ENCODE assay signal across 9 cellular contexts in the genomic region with DNA sequence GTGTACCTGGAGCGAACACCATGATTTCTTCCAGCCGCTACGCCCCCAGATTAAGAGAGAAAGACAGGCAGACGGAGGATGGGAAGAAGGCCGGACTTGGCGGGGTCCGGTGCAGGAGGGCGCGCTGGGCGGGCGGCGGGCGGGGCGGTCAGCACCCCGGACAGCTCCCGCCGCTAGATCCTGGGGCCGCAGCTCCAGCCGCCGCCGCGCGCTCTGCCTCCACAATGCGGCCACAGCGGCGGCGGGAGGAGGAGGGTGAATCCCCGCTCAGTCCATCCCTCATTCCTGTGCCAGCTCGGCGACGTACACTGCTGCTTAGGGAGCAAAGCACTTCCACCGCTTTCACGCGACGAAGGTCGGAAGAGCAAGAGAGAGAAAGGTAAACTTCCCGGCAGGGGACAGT. TPM values are rescaled to one million over a fixed set of nuclear protein-coding genes. Genes with fewer than 3 reads are reported as not detected.
DNase-seq lines count a peak whose midpoint lies in the region; ATAC-seq, FAIRE-seq and TF ChIP-seq lines count a peak whose summit lies in the region.
"Had no signal": no experiment of that assay in that cellular context is flagged by ENCODE, and none has a peak within 500 bp of the region (broad histone marks: within the 10 kb centered on the region; RNA-seq: fewer than 3 reads in every experiment).

A gene with protein sequence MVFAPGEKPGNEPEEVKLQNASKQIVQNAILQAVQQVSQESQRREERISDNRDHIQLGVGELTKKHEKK (minus strand): TSS at position 226 of the 403 bp plus-strand sequence. CDS start 204 bp downstream, at position 22.

- no peaks in the 10 kb centered on the region for H3K9me2 ChIP-seq in PC-3 (replicated peaks; ENCODE audit: low read length)

- no peaks in the 10 kb centered on the region for H4K20me1 ChIP-seq in endothelial cell of umbilical vein (replicated peaks; ENCODE audit: control insufficient read depth, extremely low read depth, insufficient read depth, low read length)
- H4K20me1 ChIP-seq in PC-3 (ENCODE audit: low read length) = no peaks in the 10 kb centered on the region

- H2AFZ ChIP-seq in endothelial cell of umbilical vein (ENCODE audit: low read depth, low read length) = no peak within 1 kb of the TSS
- no peak within 1 kb of the TSS for H2AFZ ChIP-seq in PC-3 (ENCODE audit: low read length)

- no peaks in the 10 kb centered on the region for H3F3A ChIP-seq in PC-3 (ENCODE audit: low read length, unreplicated experiment)

- H3K27ac ChIP-seq in RWPE1 = no peak within 1 kb of the TSS
- no peak within 1 kb of the TSS for H3K27ac ChIP-seq in endothelial cell of umbilical vein (ENCODE audit: insufficient read depth, low read depth, low read length)
- H3K27ac ChIP-seq in PC-3 (ENCODE audit: low read length) = no peak within 1 kb of the TSS

- no peak for TF ChIP-seq POLR2A in endothelial cell of umbilical vein (IDR thresholded peaks at IDR 0.05; ENCODE audit: low read depth, low read length)

- dilution Hi-C loops in endothelial cell of umbilical vein (cut with MboI; ENCODE audit: extremely low pct_ligation_motif_present, low sequenced_read_pairs) = no loop called here

- TF ChIP-seq CTCF in RWPE1 (conservative IDR thresholded peaks at IDR 0.05; ENCODE audit: low read depth) (no peak), endothelial cell of umbilical vein (IDR thresholded peaks at IDR 0.05; ENCODE audit: extremely low read depth in 1 of 2, insufficient read depth in 1 of 2, low read depth in 1 of 2, low read length in 2 of 2) (no peak), PC-3 (conservative IDR thresholded peaks at IDR 0.05; ENCODE audit: low read depth, low read length) (no peak)

- H3K4me1 ChIP-seq in endothelial cell of umbilical vein (ENCODE audit: control insufficient read depth, extremely low read depth, insufficient read depth, low read length) (no peaks in the 10 kb centered on the region), PC-3 (ENCODE audit: insufficient read depth, low read length) (no peaks in the 10 kb centered on the region)

- POLR2A ChIA-PET in RWPE1 (lab: Yijun Ruan, JAX; ENCODE audit: low non-redundant PET) = no interaction called here
- POLR2A ChIA-PET in endothelial cell of umbilical vein (lab: Charles Lee) = interaction anchor here (0.6 kb wide), 1 partner anchor 43 kb away, joined by 3 read pairs; no protein-coding TSS in a partner anchor
- POLR2A ChIA-PET in PC-3 (lab: Charles Lee; ENCODE audit: unreplicated experiment) = no interaction called here

- H3K9me3 ChIP-seq in endothelial cell of umbilical vein (replicated peaks; ENCODE audit: control insufficient read depth, insufficient read depth, low read length) (no peaks in the 10 kb centered on the region), PC-3 (ENCODE audit: low read length) (no peaks in the 10 kb centered on the region)

- intact Hi-C loops in endothelial cell of umbilical vein (cut with micrococcal nuclease) = no loop called here
- intact Hi-C loops in PC-3 (cut with micrococcal nuclease) = no loop called here

- BruUV-seq in endothelial cell of umbilical vein (replicated peaks; lab: Mats Ljungman, UMichigan) (no TSS peak), PC-3 (replicated peaks; lab: Mats Ljungman, UMichigan) (no TSS peak)

- no peaks in the 10 kb centered on the region for H3K36me3 ChIP-seq in endothelial cell of umbilical vein (ENCODE audit: control insufficient read depth in 2 of 2, extremely low read depth in 1 of 2, insufficient read depth in 2 of 2, low read length in 2 of 2)
- no peaks in the 10 kb centered on the region for H3K36me3 ChIP-seq in PC-3 (ENCODE audit: low read depth, low read length)

- H3K79me2 ChIP-seq in endothelial cell of umbilical vein (ENCODE audit: control insufficient read depth, insufficient read depth, low read length) (no peaks in the 10 kb centered on the region), PC-3 (ENCODE audit: low read length) (no peaks in the 10 kb centered on the region)

- H3K9ac ChIP-seq in endothelial cell of umbilical vein (replicated peaks; ENCODE audit: extremely low read depth, insufficient read depth, low read length) = no peak within 1 kb of the TSS
- no peak within 1 kb of the TSS for H3K9ac ChIP-seq in PC-3 (ENCODE audit: low read length)

- DNase-seq in NCI-H2081 (lab: John Stamatoyannopoulos, UW) (peak; percentile 26 to 36), NCI-H2081 treated with DMSO at 0.1 percent for 48 hours (lab: John Stamatoyannopoulos, UW) (no peak), RWPE1 (ENCODE audit: low spot score) (peak; percentile 17), endothelial cell of umbilical vein (ENCODE audit: low read depth, low spot score) (peak; percentile 31), midbrain (lab: John Stamatoyannopoulos, UW) (peak; percentile 51), NCI-H2107 treated with DMSO at 0.1 percent for 48 hours (lab: John Stamatoyannopoulos, UW; ENCODE audit: unreplicated experiment) (no peak), PC-3 (no peak)
- DNase-seq in effector CD4-positive, alpha-beta T cell = no peak

- CTCF ChIA-PET in RWPE1 (lab: Yijun Ruan, JAX) (no interaction called here), endothelial cell of umbilical vein (lab: Charles Lee) (no interaction called here), PC-3 (lab: Charles Lee) (no interaction called here)

- H3K4me2 ChIP-seq in endothelial cell of umbilical vein (ENCODE audit: insufficient read depth, low read length) = no peak within 1 kb of the TSS
- no peak within 1 kb of the TSS for H3K4me2 ChIP-seq in PC-3 (ENCODE audit: low read length)

- H3K4me3 ChIP-seq in endothelial cell of umbilical vein (replicated peaks in 1 of 3; ENCODE audit: insufficient read depth in 1 of 3, low read depth in 1 of 3, low read length in 3 of 3) (no peak within 1 kb of the TSS), PC-3 (ENCODE audit: low read length) (no peak within 1 kb of the TSS)

- H3K27me3 ChIP-seq in endothelial cell of umbilical vein (ENCODE audit: control insufficient read depth in 2 of 2, insufficient read depth in 2 of 2, low read length in 2 of 2) = peaks cover 12 to 14% of the 10 kb centered on the region in 2 experiments
- H3K27me3 ChIP-seq in PC-3 (ENCODE audit: low read length) = no peaks in the 10 kb centered on the region

- no peaks in the 10 kb centered on the region for H3K9me1 ChIP-seq in endothelial cell of umbilical vein (replicated peaks; ENCODE audit: control insufficient read depth, extremely low read depth, insufficient read depth, low read length)

- FAIRE-seq in endothelial cell of umbilical vein (lab: Jason Lieb, UNC) = no peak

- no peak for ATAC-seq in PC-3

TF ChIP-seq in endothelial cell of umbilical vein, 7 proteins besides CTCF, POLR2A, EP300 and RAD21:
- TF ChIP-seq JUN (IDR thresholded peaks at IDR 0.05; ENCODE audit: borderline replicate concordance, insufficient read depth, insufficient read length, low read depth) (no peak), EZH2 (IDR thresholded peaks at IDR 0.05; ENCODE audit: borderline replicate concordance, low read depth, low read length, severe bottlenecking) (peak; percentile 66), MYC (IDR thresholded peaks at IDR 0.05; ENCODE audit: low read depth, low read length) (no peak)

RNA-seq across cellular contexts. Expression of the gene that starts here (rescaled TPM):
- not detected in 2 replicates for total RNA-seq in endothelial cell of umbilical vein
- not detected in 2 replicates for polyA plus RNA-seq in endothelial cell of umbilical vein
- polyA plus RNA-seq in endothelial cell of umbilical vein (2011; cell fraction: cytosol; rRNA removed) = not detected in 2 replicates
- not detected in 2 replicates for polyA plus RNA-seq in endothelial cell of umbilical vein (2011; cell fraction: nucleus; rRNA removed)
- polyA plus RNA-seq in endothelial cell of umbilical vein (2012) = not detected in 2 replicates
- polyA minus RNA-seq in endothelial cell of umbilical vein = not detected in 2 replicates
- not detected for polyA minus RNA-seq in endothelial cell of umbilical vein (2011; cell fraction: cytosol; rRNA and poly(A)+ RNA removed)
- not detected in 2 replicates for polyA minus RNA-seq in endothelial cell of umbilical vein (2011; cell fraction: nucleus; rRNA and poly(A)+ RNA removed)
- total RNA-seq in PC-3 (2014; rRNA removed) = not detected in 2 replicates
- total RNA-seq: urinary bladder had no signal

Comparison
In these comparisons a context has a peak if more than half of its experiments do, and no peak if none do; other contexts are left out.
1. DNase-seq: peak in NCI-H2081 (2 of 2), RWPE1 (single experiment) and midbrain (single experiment); none in NCI-H2081 treated with DMSO at 0.1 percent for 48 hours (single experiment), NCI-H2107 treated with DMSO at 0.1 percent for 48 hours (single experiment), PC-3 (single experiment) and effector CD4-positive, alpha-beta T cell (single experiment).
2. Peak in DNase-seq in endothelial cell of umbilical vein; RNA of the gene not detected or under 1 TPM.